1 cellular context compared by ENCODE assay signal in genomic region chr10:97256356-97256755, GRCh38.
TF ChIP-seq lines count a peak whose summit lies in the region.

No MANE protein-coding gene starts in this region.

TF ChIP-seq in HepG2, 621 proteins besides CTCF, POLR2A, EP300 and RAD21:
- TF ChIP-seq ZNF503 (CRISPR knock-in tag; IDR thresholded peaks at IDR 0.05) (no peak), TIGD3 (CRISPR knock-in tag; IDR thresholded peaks at IDR 0.05; ENCODE audit: borderline replicate concordance) (no peak), ZNF749 (CRISPR knock-in tag; IDR thresholded peaks at IDR 0.05; ENCODE audit: borderline replicate concordance) (no peak), KDM3A (CRISPR knock-in tag; IDR thresholded peaks at IDR 0.05; ENCODE audit: low read depth) (no peak), SYNCRIP (IDR thresholded peaks at IDR 0.05; ENCODE audit: insufficient read depth, low read depth, low read length) (no peak), SAP130 (CRISPR knock-in tag; IDR thresholded peaks at IDR 0.05; ENCODE audit: low read depth) (no peak), HBP1 (CRISPR knock-in tag; IDR thresholded peaks at IDR 0.05; ENCODE audit: low read depth) (no peak), RXRA (CRISPR knock-in tag; IDR thresholded peaks at IDR 0.05) (no peak), ZNF180 (CRISPR knock-in tag; IDR thresholded peaks at IDR 0.05; ENCODE audit: borderline replicate concordance, low read depth) (no peak), CSRNP1 (CRISPR knock-in tag; IDR thresholded peaks at IDR 0.05) (no peak), ZFP36 (IDR thresholded peaks at IDR 0.05; ENCODE audit: borderline replicate concordance, low read depth, low read length, partially characterized antibody) (no peak), ZNF879 (CRISPR knock-in tag; IDR thresholded peaks at IDR 0.05) (no peak), ZNF781 (CRISPR knock-in tag; IDR thresholded peaks at IDR 0.05; ENCODE audit: borderline replicate concordance, not compliant biosample characterization) (no peak), HNF4A (CRISPR knock-in tag; IDR thresholded peaks at IDR 0.05) (no peak), ZNF10 (CRISPR knock-in tag; IDR thresholded peaks at IDR 0.05; ENCODE audit: borderline replicate concordance, low read depth) (no peak), ZNF18 (CRISPR knock-in tag; IDR thresholded peaks at IDR 0.05; ENCODE audit: insufficient replicate concordance) (no peak)
